ENCODE assay signal across 28 cellular contexts in genomic region chr19:51330366-51330765, GRCh38. TPM values are rescaled to one million over a fixed set of nuclear protein-coding genes. Genes with fewer than 3 reads are reported as not detected.
DNase-seq lines count a peak whose midpoint lies in the region; ATAC-seq, FAIRE-seq and TF ChIP-seq lines count a peak whose summit lies in the region.
"Had no signal": no experiment of that assay in that cellular context is flagged by ENCODE, and none has a peak within 500 bp of the region (broad histone marks: within the 10 kb centered on the region; RNA-seq: fewer than 3 reads in every experiment).

No MANE protein-coding gene starts in this region.

- intact Hi-C loops in K562 (cut with micrococcal nuclease), result no loop called here
- intact Hi-C loops in activated CD4-positive, alpha-beta T cell treated with anti-CD3 and anti-CD28 coated beads, Interleukin-2, amount 10 ng/mL, durations not matched to agents 24 days and 14 days (cut with micrococcal nuclease), result no loop called here
- intact Hi-C loops in tibial artery (cut with DNase I; ENCODE audit: low total_unique reads), result loop anchor here (10.0 kb wide), 1 partner anchor 264 kb away; no protein-coding TSS in a partner anchor

- H3K36me3 Mint-ChIP-seq in endodermal cell (ENCODE audit: low read depth), result peaks cover 60% of the 10 kb centered on the region
- peaks cover 7% of the 10 kb centered on the region for H3K36me3 Mint-ChIP-seq in activated CD4-positive, alpha-beta T cell treated with anti-CD3 and anti-CD28 coated beads, Interleukin-2, amount 10 ng/mL, durations not matched to agents 24 days and 14 days (ENCODE audit: low read depth)

- H3K9me1 ChIP-seq in K562 (ENCODE audit: control insufficient read depth, insufficient read depth, low read length), result no peaks in the 10 kb centered on the region

- in situ Hi-C loops in K562 (cut with MboI), result no loop called here

- TF ChIP-seq POLR2A in A549 (IDR thresholded peaks at IDR 0.05; ENCODE audit: low read length) (no peak), K562 (conservative IDR thresholded peaks at IDR 0.05) (no peak)

- TF ChIP-seq EP300 in A549 (IDR thresholded peaks at IDR 0.05) (no peak), K562 (IDR thresholded peaks at IDR 0.05; ENCODE audit: low read length) (no peak)

- TF ChIP-seq RAD21 in A549 (conservative IDR thresholded peaks at IDR 0.05 in 1 of 2, IDR thresholded peaks at IDR 0.05 in 1 of 2), result no peak
- no peak for TF ChIP-seq RAD21 in K562 (CRISPR knock-in tag; conservative IDR thresholded peaks at IDR 0.05 in 1 of 2, IDR thresholded peaks at IDR 0.05 in 1 of 2)

- DNase-seq in A549 (ENCODE audit: low read depth in 1 of 2, low spot score in 1 of 2) (no peak), K562 (ENCODE audit: extremely low read depth in 1 of 4, low spot score in 3 of 4) (no peak), endodermal cell (peak; percentile 45), osteoblast (ENCODE audit: insufficient read length, low spot score, missing footprints) (peak; percentile 63), SKM-1 (lab: John Stamatoyannopoulos, UW; ENCODE audit: unreplicated experiment) (no peak), tibial artery (no peak), ureter (ENCODE audit: low spot score) (no peak)
- no peak for DNase-seq in activated CD4-positive, alpha-beta T cell treated with anti-CD3 and anti-CD28 coated beads, Interleukin-2, amount 10 ng/mL, durations not matched to agents 24 days and 14 days
- DNase-seq: ACHN; AML-193; BE2C; CD4-positive, alpha-beta T cell; CD8-positive, alpha-beta memory T cell; DMS 273 treated with DMSO at 0.1 percent for 48 hours; DMS79; EL; GDM1; GM23248; HFFc6 had no signal

- no peaks in the 10 kb centered on the region for H3K27me3 Mint-ChIP-seq in endodermal cell (ENCODE audit: insufficient read depth)
- peaks cover 23% of the 10 kb centered on the region for H3K27me3 Mint-ChIP-seq in activated CD4-positive, alpha-beta T cell treated with anti-CD3 and anti-CD28 coated beads, Interleukin-2, amount 10 ng/mL, durations not matched to agents 24 days and 14 days

- H3K27ac ChIP-seq in A549 (no peak overlapping the region), K562 (ENCODE audit: extremely low read depth, low read depth, low read length) (no peak overlapping the region), endodermal cell (ENCODE audit: low read depth, low read length) (no peak overlapping the region), osteoblast (ENCODE audit: low read depth, low read length) (no peak overlapping the region), tibial artery (no peak overlapping the region)
- H3K27ac ChIP-seq: 22Rv1; BLaER1 treated with 17β-estradiol and CSF1 and Interleukin-3, amounts not matched to agents 10 nM and 100 nM; GM23248 had no signal

- CTCF ChIA-PET in A549 (lab: Yijun Ruan, JAX) (interaction anchor here (0.6 to 1.3 kb wide), 4 partner anchors 8 to 91 kb away, joined by 3 to 4 read pairs (median 3); no protein-coding TSS in a partner anchor), K562 (lab: Yijun Ruan, JAX; ENCODE audit: low intra/inter-chr PET ratio) (no interaction called here)

- TF ChIP-seq CTCF in A549 (IDR thresholded peaks at IDR 0.05) (no peak), K562 (IDR thresholded peaks at IDR 0.05 in 2 of 3, conservative IDR thresholded peaks at IDR 0.05 in 1 of 3; ENCODE audit: insufficient read depth in 2 of 3, low read depth in 1 of 3, low read length in 3 of 3) (no peak), endodermal cell (conservative IDR thresholded peaks at IDR 0.05) (no peak), osteoblast (IDR thresholded peaks at IDR 0.05; ENCODE audit: extremely low read depth, low read depth, low read length) (no peak), tibial artery (IDR thresholded peaks at IDR 0.05) (no peak)

- peaks cover 14% of the 10 kb centered on the region; the same call in 2 of the 3 replicates for H3K4me1 ChIP-seq in A549
- H3K4me1 ChIP-seq in K562 (replicated peaks in 1 of 2; ENCODE audit: control insufficient read depth in 2 of 2, insufficient read depth in 2 of 2, low read length in 2 of 2), result peaks cover 4 to 20% of the 10 kb centered on the region in 2 experiments; a peak in 3 of 5 replicates
- no peaks in the 10 kb centered on the region for H3K4me1 ChIP-seq in endodermal cell (ENCODE audit: control insufficient read depth, insufficient read depth, low read length)
- no peaks in the 10 kb centered on the region for H3K4me1 ChIP-seq in osteoblast (ENCODE audit: insufficient read depth, low read length)
- peaks cover 0 to 14% (median 7%) of the 10 kb centered on the region in 4 donors for H3K4me1 ChIP-seq in tibial artery
- H3K4me1 ChIP-seq: BE2C, HAP-1 had no signal

- H4K20me1 ChIP-seq in K562 (replicated peaks; ENCODE audit: control insufficient read depth, insufficient read depth, low read length), result no peaks in the 10 kb centered on the region
- H4K20me1 ChIP-seq in osteoblast (ENCODE audit: insufficient read depth, low read length), result no peaks in the 10 kb centered on the region
- H4K20me1 ChIP-seq: BLaER1 treated with 17β-estradiol and CSF1 and Interleukin-3, amounts not matched to agents 10 nM and 100 nM had no signal

- peaks cover 4% of the 10 kb centered on the region; the same call in 1 of the 3 replicates for H3K9me3 ChIP-seq in A549
- H3K9me3 ChIP-seq in K562 (replicated peaks; ENCODE audit: control insufficient read depth, insufficient read depth, low read depth, low read length), result no peaks in the 10 kb centered on the region
- no peaks in the 10 kb centered on the region for H3K9me3 ChIP-seq in endodermal cell (ENCODE audit: control insufficient read depth, low read length)
- H3K9me3 ChIP-seq in osteoblast (ENCODE audit: low read depth, low read length), result no peaks in the 10 kb centered on the region
- H3K9me3 ChIP-seq in tibial artery, result no peaks in the 10 kb centered on the region
- H3K9me3 ChIP-seq: BE2C, HAP-1 had no signal

- 79% methylated on average over 4 of the region's 4 CpGs for WGBS in A549 (ENCODE audit: missing lambda C conversion rate)
- WGBS in K562 (ENCODE audit: insufficient coverage, low coverage, missing lambda C conversion rate), result 94% methylated on average over 4 of the region's 4 CpGs
- WGBS in endodermal cell (ENCODE audit: insufficient coverage in 1 of 2, insufficient read length in 1 of 2), 2 experiments, result 94 to 100% methylated on average over 3 to 4 of the region's 4 CpGs

- peaks cover 2% of the 10 kb centered on the region for H3K4me1 Mint-ChIP-seq in endodermal cell
- H3K4me1 Mint-ChIP-seq in activated CD4-positive, alpha-beta T cell treated with anti-CD3 and anti-CD28 coated beads, Interleukin-2, amount 10 ng/mL, durations not matched to agents 24 days and 14 days, result peaks cover 15% of the 10 kb centered on the region

- no TSS peak for BruUV-seq in K562 (replicated peaks; lab: Mats Ljungman, UMichigan)

- FAIRE-seq in A549 (lab: Jason Lieb, UNC) (no peak), K562 (lab: Jason Lieb, UNC) (no peak)
- FAIRE-seq: A204.1, D721Med, GM12878, GM19239 had no signal

- H2AFZ ChIP-seq in K562 (ENCODE audit: low read depth, low read length) (no peak overlapping the region), osteoblast (ENCODE audit: low read length) (no peak overlapping the region)
- H2AFZ ChIP-seq: GM23248 had no signal

- H3K4me2 ChIP-seq in A549 (no peak overlapping the region), K562 (ENCODE audit: insufficient read depth, low read length) (no peak overlapping the region), osteoblast (ENCODE audit: insufficient read depth, low read length) (no peak overlapping the region)
- H3K4me2 ChIP-seq: BLaER1 treated with 17β-estradiol and CSF1 and Interleukin-3, amounts not matched to agents 10 nM and 100 nM had no signal

- ATAC-seq in A549, result no peak
- ATAC-seq in K562, result no peak
- ATAC-seq: GM12878 had no signal

- H3K4me3 ChIP-seq in A549 (no peak overlapping the region), K562 (no peak overlapping the region), endodermal cell (ENCODE audit: low read length) (no peak overlapping the region), osteoblast (ENCODE audit: insufficient read depth, low read length) (no peak overlapping the region), tibial artery (no peak overlapping the region)
- H3K4me3 ChIP-seq: BLaER1 treated with 17β-estradiol and CSF1 and Interleukin-3, amounts not matched to agents 10 nM and 100 nM; GM12878; GM23248; HAP-1 had no signal

- POLR2A ChIA-PET in A549 (lab: Yijun Ruan, JAX) (no interaction called here), K562 (lab: Yijun Ruan, JAX) (no interaction called here)

- no peaks in the 10 kb centered on the region for H3K79me2 ChIP-seq in K562 (ENCODE audit: control insufficient read depth, insufficient read depth, low read length)
- H3K79me2 ChIP-seq in osteoblast (ENCODE audit: insufficient read depth, low read length), result no peaks in the 10 kb centered on the region

- peaks cover 8% of the 10 kb centered on the region in 2 experiments for H3K27me3 ChIP-seq in K562 (ENCODE audit: control insufficient read depth in 2 of 2, insufficient read depth in 2 of 2, low read length in 2 of 2)
- no peaks in the 10 kb centered on the region for H3K27me3 ChIP-seq in endodermal cell (ENCODE audit: control insufficient read depth, insufficient read depth, low read length, poor library complexity, severe bottlenecking)
- peaks cover 4% of the 10 kb centered on the region for H3K27me3 ChIP-seq in osteoblast (ENCODE audit: insufficient read depth, low read length)
- peaks cover 0 to 55% of the 10 kb centered on the region in 2 donors for H3K27me3 ChIP-seq in tibial artery
- H3K27me3 ChIP-seq: BE2C had no signal

- no peak overlapping the region for H3K27ac Mint-ChIP-seq in endodermal cell
- no peak overlapping the region for H3K27ac Mint-ChIP-seq in activated CD4-positive, alpha-beta T cell treated with anti-CD3 and anti-CD28 coated beads, Interleukin-2, amount 10 ng/mL, durations not matched to agents 24 days and 14 days
- H3K27ac Mint-ChIP-seq: CD4-positive, alpha-beta T cell; CD8-positive, alpha-beta memory T cell; HFFc6 had no signal

- H3K4me3 Mint-ChIP-seq in endodermal cell, result no peak overlapping the region
- no peak overlapping the region for H3K4me3 Mint-ChIP-seq in activated CD4-positive, alpha-beta T cell treated with anti-CD3 and anti-CD28 coated beads, Interleukin-2, amount 10 ng/mL, durations not matched to agents 24 days and 14 days
- H3K4me3 Mint-ChIP-seq: CD14-positive monocyte; CD4-positive, alpha-beta T cell; HFFc6 had no signal

- H3K9me3 Mint-ChIP-seq in endodermal cell, result peaks cover 3% of the 10 kb centered on the region
- peaks cover 4% of the 10 kb centered on the region for H3K9me3 Mint-ChIP-seq in activated CD4-positive, alpha-beta T cell treated with anti-CD3 and anti-CD28 coated beads, Interleukin-2, amount 10 ng/mL, durations not matched to agents 24 days and 14 days
- H3K9me3 Mint-ChIP-seq: CD4-positive, alpha-beta T cell had no signal

- H3K36me3 ChIP-seq in K562 (ENCODE audit: control insufficient read depth, insufficient read depth, low read length) (no peaks in the 10 kb centered on the region), endodermal cell (ENCODE audit: control insufficient read depth, insufficient read depth, low read length) (peaks cover 21% of the 10 kb centered on the region), osteoblast (ENCODE audit: insufficient read depth, low read length) (no peaks in the 10 kb centered on the region), tibial artery (peaks cover 0 to 10% (median 5%) of the 10 kb centered on the region in 3 donors)
- H3K36me3 ChIP-seq: BE2C, HAP-1 had no signal

- H3K9ac ChIP-seq in K562 (ENCODE audit: insufficient read depth in 1 of 2, low read depth in 2 of 2, low read length in 2 of 2) (no peak overlapping the region), endodermal cell (ENCODE audit: extremely low read depth, low read length, poor library complexity, severe bottlenecking) (no peak overlapping the region)
- H3K9ac ChIP-seq: BLaER1 treated with 17β-estradiol and CSF1 and Interleukin-3, amounts not matched to agents 10 nM and 100 nM; GM23248 had no signal

RNA-seq across cellular contexts. Expression of gene VSIG10L, which starts 11.6 kb away (rescaled TPM):
- polyA plus RNA-seq in A549 (2011; rRNA removed), result 8.6 and 9.2 TPM in 2 replicates
- 7.0 and 9.4 TPM in 2 replicates for polyA plus RNA-seq in A549 (2012; cell fraction: cytosol; rRNA removed)
- polyA plus RNA-seq in A549 (2012; cell fraction: nucleus; rRNA removed), result 11.1 and 11.7 TPM in 2 replicates
- 5.7 to 6.8 TPM (median 6.7 TPM) in 3 replicates for polyA plus RNA-seq in A549 (2017; fragmentation: RNase III; extraction: RNeasy Plus Mini Kit Qiagen cat#74134 plus additional on column Dnase treatment)
- 1.1 and 2.0 TPM in 2 replicates for polyA minus RNA-seq in A549 (2011; rRNA and poly(A)+ RNA removed)
- total RNA-seq in K562 (2011; cell fraction: chromatin; rRNA removed; ENCODE audit: low replicate concordance), result 5.1 and 9.1 TPM in 2 replicates
- total RNA-seq in K562 (2011; cell fraction: nucleolus; rRNA removed), result 3.4 and 5.2 TPM in 2 replicates
- 5.9 and 9.6 TPM in 2 replicates for total RNA-seq in K562 (2011; cell fraction: nucleoplasm; rRNA removed)
- 2.0 and 2.1 TPM in 2 replicates for total RNA-seq in K562 (2014; rRNA removed)
- 1.9 and 2.3 TPM in 2 replicates for total RNA-seq in K562 (2014; rRNA removed; fragmentation: Illumina TruSeq; extraction: Trizol)
- total RNA-seq in K562 (2015; rRNA removed; fragmentation: Illumina TruSeq; extraction: Trizol), result 2.2 and 2.5 TPM in 2 replicates
- total RNA-seq in K562 (2021), result 7.6 and 7.7 TPM in 2 replicates
- polyA plus RNA-seq in K562 (2011; rRNA removed), result 4.7 and 7.0 TPM in 2 replicates
- 4.2 and 5.6 TPM in 2 replicates for polyA plus RNA-seq in K562 (2011; cell fraction: cytosol; rRNA removed)
- 19.3 and 20.2 TPM in 2 replicates for polyA plus RNA-seq in K562 (2011; cell fraction: nucleus; rRNA removed)
- polyA plus RNA-seq in K562 (2012), result 6.7 and 8.5 TPM in 2 replicates
- polyA plus RNA-seq in K562 (2014; fragmentation: Illumina TruSeq; extraction: Trizol), result 6.8 and 7.6 TPM in 2 replicates
- polyA plus RNA-seq in K562 (2014; fragmentation: Nextera tagmentation; extraction: Ambion mirVana), result 1 to 10 TPM; 1.1 TPM
- polyA plus RNA-seq in K562 (2014; rRNA removed), result 5.3 and 5.4 TPM in 2 replicates
- polyA minus RNA-seq in K562 (2011; rRNA and poly(A)+ RNA removed), result 1.2 and 1.3 TPM in 2 replicates
- polyA minus RNA-seq in K562 (2011; cell fraction: cytosol; rRNA and poly(A)+ RNA removed), result 0.67 and 1.8 TPM in 2 replicates
- 1.5 and 1.9 TPM in 2 replicates for polyA minus RNA-seq in K562 (2011; cell fraction: nucleus; rRNA and poly(A)+ RNA removed)
- total RNA-seq in endodermal cell, result 10 to 100 TPM in 1 of 2 donors, 1 to 10 TPM in 1; 6.4 to 11.5 TPM
- polyA plus RNA-seq in endodermal cell (2013, experiment 1 of 2), result 7.5 TPM
- polyA plus RNA-seq in endodermal cell (2013, experiment 2 of 2), result 7.0 TPM
- total RNA-seq in osteoblast, result 0.72 and 0.88 TPM in 2 replicates
- 7.1 and 7.2 TPM in 2 replicates for total RNA-seq in activated CD4-positive, alpha-beta T cell treated with anti-CD3 and anti-CD28 coated beads, Interleukin-2, amount 10 ng/mL, durations not matched to agents 24 days and 14 days
- 2.1 TPM for total RNA-seq in ureter

RNA-seq across cellular contexts. Expression of gene IGLON5, which starts 18.9 kb away (rescaled TPM):
- polyA plus RNA-seq in A549 (2011; rRNA removed), result 0.04 and 0.08 TPM in 2 replicates
- polyA plus RNA-seq in A549 (2012; cell fraction: cytosol; rRNA removed), result 0.01 and 0.03 TPM in 2 replicates
- polyA plus RNA-seq in A549 (2012; cell fraction: nucleus; rRNA removed), result 0.05 TPM in 1 of 2 replicates, not detected in the other
- polyA plus RNA-seq in A549 (2017; fragmentation: RNase III; extraction: RNeasy Plus Mini Kit Qiagen cat#74134 plus additional on column Dnase treatment), result 0.05 to 0.06 TPM in 2 of 3 replicates, not detected in the other
- polyA minus RNA-seq in A549 (2011; rRNA and poly(A)+ RNA removed), result not detected in 2 replicates
- total RNA-seq in K562 (2011; cell fraction: chromatin; rRNA removed; ENCODE audit: low replicate concordance), result 0.12 and 0.16 TPM in 2 replicates
- total RNA-seq in K562 (2011; cell fraction: nucleolus; rRNA removed), result not detected in 2 replicates
- 0.29 TPM in 1 of 2 replicates, not detected in the other for total RNA-seq in K562 (2011; cell fraction: nucleoplasm; rRNA removed)
- 0.12 and 0.14 TPM in 2 replicates for total RNA-seq in K562 (2014; rRNA removed)
- 0.11 TPM in 1 of 2 replicates, not detected in the other for total RNA-seq in K562 (2014; rRNA removed; fragmentation: Illumina TruSeq; extraction: Trizol)
- 0.04 and 0.07 TPM in 2 replicates for total RNA-seq in K562 (2015; rRNA removed; fragmentation: Illumina TruSeq; extraction: Trizol)
- total RNA-seq in K562 (2021), result 0.22 and 0.27 TPM in 2 replicates
- 0.14 TPM in 2 replicates for polyA plus RNA-seq in K562 (2011; rRNA removed)
- polyA plus RNA-seq in K562 (2011; cell fraction: cytosol; rRNA removed), result 0.24 and 0.34 TPM in 2 replicates
- 0.14 TPM in 2 replicates for polyA plus RNA-seq in K562 (2011; cell fraction: nucleus; rRNA removed)
- polyA plus RNA-seq in K562 (2012), result 0.19 and 0.23 TPM in 2 replicates
- polyA plus RNA-seq in K562 (2014; fragmentation: Illumina TruSeq; extraction: Trizol), result 0.14 and 0.15 TPM in 2 replicates
- not detected for polyA plus RNA-seq in K562 (2014; fragmentation: Nextera tagmentation; extraction: Ambion mirVana)
- 0.03 and 0.18 TPM in 2 replicates for polyA plus RNA-seq in K562 (2014; rRNA removed)
- not detected in 2 replicates for polyA minus RNA-seq in K562 (2011; rRNA and poly(A)+ RNA removed)
- not detected in 2 replicates for polyA minus RNA-seq in K562 (2011; cell fraction: cytosol; rRNA and poly(A)+ RNA removed)
- not detected in 2 replicates for polyA minus RNA-seq in K562 (2011; cell fraction: nucleus; rRNA and poly(A)+ RNA removed)
- 10 to 100 TPM; 42.7 to 49.4 TPM for total RNA-seq in endodermal cell
- polyA plus RNA-seq in endodermal cell (2013, experiment 1 of 2), result 66.0 TPM
- 57.1 TPM for polyA plus RNA-seq in endodermal cell (2013, experiment 2 of 2)
- total RNA-seq in osteoblast, result not detected in 2 replicates
- 1.2 and 1.8 TPM in 2 replicates for total RNA-seq in activated CD4-positive, alpha-beta T cell treated with anti-CD3 and anti-CD28 coated beads, Interleukin-2, amount 10 ng/mL, durations not matched to agents 24 days and 14 days
- total RNA-seq in ureter, result not detected
- total RNA-seq: CD4-positive, alpha-beta T cell; GM12878; GM23248; HFFc6 had no signal
- polyA plus RNA-seq: CD14-positive monocyte; CD8-positive, alpha-beta memory T cell; GM12878; GM23248 had no signal

RNA-seq across cellular contexts. Expression of gene ETFB, which starts 35.8 kb away (rescaled TPM):
- polyA plus RNA-seq in A549 (2011; rRNA removed) (112 and 149 TPM in 2 replicates), A549 (2017; fragmentation: RNase III; extraction: RNeasy Plus Mini Kit Qiagen cat#74134 plus additional on column Dnase treatment) (262 to 270 TPM (median 267 TPM) in 3 replicates), K562 (2011; rRNA removed) (96.1 and 130 TPM in 2 replicates), K562 (2014; fragmentation: Illumina TruSeq; extraction: Trizol) (56.3 and 136 TPM in 2 replicates), K562 (2014; fragmentation: Nextera tagmentation; extraction: Ambion mirVana) (10 to 100 TPM; 18.1 to 50.3 TPM), K562 (2014; rRNA removed) (112 and 123 TPM in 2 replicates)
- 383 and 541 TPM in 2 replicates for polyA plus RNA-seq in A549 (2012; cell fraction: cytosol; rRNA removed)
- 250 and 291 TPM in 2 replicates for polyA plus RNA-seq in A549 (2012; cell fraction: nucleus; rRNA removed)
- 78.4 and 147 TPM in 2 replicates for polyA minus RNA-seq in A549 (2011; rRNA and poly(A)+ RNA removed)
- 39.2 and 48.5 TPM in 2 replicates for total RNA-seq in K562 (2011; cell fraction: chromatin; rRNA removed; ENCODE audit: low replicate concordance)
- total RNA-seq in K562 (2011; cell fraction: nucleolus; rRNA removed), result 47.0 and 50.3 TPM in 2 replicates
- total RNA-seq in K562 (2011; cell fraction: nucleoplasm; rRNA removed), result 47.5 and 61.6 TPM in 2 replicates
- total RNA-seq in K562 (2014; rRNA removed) (143 and 161 TPM in 2 replicates), K562 (2014; rRNA removed; fragmentation: Illumina TruSeq; extraction: Trizol) (29.8 and 54.2 TPM in 2 replicates), K562 (2015; rRNA removed; fragmentation: Illumina TruSeq; extraction: Trizol) (129 and 131 TPM in 2 replicates), K562 (2021) (130 and 142 TPM in 2 replicates), endodermal cell (10 to 100 TPM; 54.3 to 77.3 TPM), osteoblast (68.4 and 84.3 TPM in 2 replicates), ureter (73.4 TPM)
- polyA plus RNA-seq in K562 (2011; cell fraction: cytosol; rRNA removed), result 169 and 204 TPM in 2 replicates
- 70.0 and 71.8 TPM in 2 replicates for polyA plus RNA-seq in K562 (2011; cell fraction: nucleus; rRNA removed)
- 188 and 234 TPM in 2 replicates for polyA plus RNA-seq in K562 (2012)
- 45.2 and 56.4 TPM in 2 replicates for polyA minus RNA-seq in K562 (2011; rRNA and poly(A)+ RNA removed)
- 66.9 and 70.1 TPM in 2 replicates for polyA minus RNA-seq in K562 (2011; cell fraction: cytosol; rRNA and poly(A)+ RNA removed)
- polyA minus RNA-seq in K562 (2011; cell fraction: nucleus; rRNA and poly(A)+ RNA removed), result 15.1 and 25.2 TPM in 2 replicates
- polyA plus RNA-seq in endodermal cell (2013, experiment 1 of 2), result 65.3 TPM
- 60.7 TPM for polyA plus RNA-seq in endodermal cell (2013, experiment 2 of 2)
- total RNA-seq in activated CD4-positive, alpha-beta T cell treated with anti-CD3 and anti-CD28 coated beads, Interleukin-2, amount 10 ng/mL, durations not matched to agents 24 days and 14 days, result 194 and 199 TPM in 2 replicates

RNA-seq across cellular contexts. Expression of gene CLDND2, which starts 38.4 kb away (rescaled TPM):
- polyA plus RNA-seq in A549 (2011; rRNA removed) (1.1 and 1.7 TPM in 2 replicates), A549 (2017; fragmentation: RNase III; extraction: RNeasy Plus Mini Kit Qiagen cat#74134 plus additional on column Dnase treatment) (1.7 to 3.0 TPM (median 2.8 TPM) in 3 replicates), K562 (2011; rRNA removed) (0.45 and 0.76 TPM in 2 replicates), K562 (2014; fragmentation: Illumina TruSeq; extraction: Trizol) (not detected in 2 replicates), K562 (2014; fragmentation: Nextera tagmentation; extraction: Ambion mirVana) (1 to 10 TPM in 1 of 2 experiments, under 1 TPM in 1; 0.84 to 2.0 TPM), K562 (2014; rRNA removed) (not detected in 2 replicates)
- 0.75 and 0.91 TPM in 2 replicates for polyA plus RNA-seq in A549 (2012; cell fraction: cytosol; rRNA removed)
- 0.36 and 0.48 TPM in 2 replicates for polyA plus RNA-seq in A549 (2012; cell fraction: nucleus; rRNA removed)
- not detected in 2 replicates for polyA minus RNA-seq in A549 (2011; rRNA and poly(A)+ RNA removed)
- total RNA-seq in K562 (2011; cell fraction: chromatin; rRNA removed; ENCODE audit: low replicate concordance), result not detected in 2 replicates
- not detected in 2 replicates for total RNA-seq in K562 (2011; cell fraction: nucleolus; rRNA removed)
- not detected in 2 replicates for total RNA-seq in K562 (2011; cell fraction: nucleoplasm; rRNA removed)
- total RNA-seq in K562 (2014; rRNA removed) (not detected in 2 replicates), K562 (2014; rRNA removed; fragmentation: Illumina TruSeq; extraction: Trizol) (0.51 and 0.62 TPM in 2 replicates), K562 (2015; rRNA removed; fragmentation: Illumina TruSeq; extraction: Trizol) (0.98 and 1.6 TPM in 2 replicates), K562 (2021) (2.2 and 4.0 TPM in 2 replicates), endodermal cell (1 to 10 TPM; 1.3 to 2.5 TPM), osteoblast (not detected in 2 replicates), ureter (1.7 TPM)
- polyA plus RNA-seq in K562 (2011; cell fraction: cytosol; rRNA removed), result 0.70 TPM in 1 of 2 replicates, not detected in the other
- polyA plus RNA-seq in K562 (2011; cell fraction: nucleus; rRNA removed), result 2.1 and 2.8 TPM in 2 replicates
- 2.6 and 2.7 TPM in 2 replicates for polyA plus RNA-seq in K562 (2012)
- polyA minus RNA-seq in K562 (2011; rRNA and poly(A)+ RNA removed), result not detected in 2 replicates
- not detected in 2 replicates for polyA minus RNA-seq in K562 (2011; cell fraction: cytosol; rRNA and poly(A)+ RNA removed)
- not detected in 2 replicates for polyA minus RNA-seq in K562 (2011; cell fraction: nucleus; rRNA and poly(A)+ RNA removed)
- 3.7 TPM for polyA plus RNA-seq in endodermal cell (2013, experiment 1 of 2)
- polyA plus RNA-seq in endodermal cell (2013, experiment 2 of 2), result 2.4 TPM
- 18.7 and 19.6 TPM in 2 replicates for total RNA-seq in activated CD4-positive, alpha-beta T cell treated with anti-CD3 and anti-CD28 coated beads, Interleukin-2, amount 10 ng/mL, durations not matched to agents 24 days and 14 days
- total RNA-seq: GM23248, H4 had no signal
- polyA plus RNA-seq: CD14-positive monocyte had no signal

RNA-seq across cellular contexts. Expression of gene NKG7, which starts 42.1 kb away (rescaled TPM):
- not detected in 2 replicates for polyA plus RNA-seq in A549 (2011; rRNA removed)
- polyA plus RNA-seq in A549 (2012; cell fraction: cytosol; rRNA removed), result not detected in 2 replicates
- polyA plus RNA-seq in A549 (2012; cell fraction: nucleus; rRNA removed), result not detected in 2 replicates
- not detected in 3 replicates for polyA plus RNA-seq in A549 (2017; fragmentation: RNase III; extraction: RNeasy Plus Mini Kit Qiagen cat#74134 plus additional on column Dnase treatment)
- not detected in 2 replicates for polyA minus RNA-seq in A549 (2011; rRNA and poly(A)+ RNA removed)
- total RNA-seq in K562 (2011; cell fraction: chromatin; rRNA removed; ENCODE audit: low replicate concordance), result not detected in 2 replicates
- 1.5 TPM in 1 of 2 replicates, not detected in the other for total RNA-seq in K562 (2011; cell fraction: nucleolus; rRNA removed)
- 0.81 TPM in 1 of 2 replicates, not detected in the other for total RNA-seq in K562 (2011; cell fraction: nucleoplasm; rRNA removed)
- total RNA-seq in K562 (2014; rRNA removed), result not detected in 2 replicates
- not detected in 2 replicates for total RNA-seq in K562 (2014; rRNA removed; fragmentation: Illumina TruSeq; extraction: Trizol)
- 0.34 and 0.62 TPM in 2 replicates for total RNA-seq in K562 (2015; rRNA removed; fragmentation: Illumina TruSeq; extraction: Trizol)
- total RNA-seq in K562 (2021), result 0.47 and 0.51 TPM in 2 replicates
- 0.33 and 0.46 TPM in 2 replicates for polyA plus RNA-seq in K562 (2011; rRNA removed)
- polyA plus RNA-seq in K562 (2011; cell fraction: cytosol; rRNA removed), result 0.59 and 1.3 TPM in 2 replicates
- 0.39 and 0.64 TPM in 2 replicates for polyA plus RNA-seq in K562 (2011; cell fraction: nucleus; rRNA removed)
- 1.7 and 1.8 TPM in 2 replicates for polyA plus RNA-seq in K562 (2012)
- polyA plus RNA-seq in K562 (2014; fragmentation: Illumina TruSeq; extraction: Trizol), result 0.30 and 0.57 TPM in 2 replicates
- under 1 TPM; 0.67 to 0.70 TPM for polyA plus RNA-seq in K562 (2014; fragmentation: Nextera tagmentation; extraction: Ambion mirVana)
- 0.44 and 1.5 TPM in 2 replicates for polyA plus RNA-seq in K562 (2014; rRNA removed)
- polyA minus RNA-seq in K562 (2011; rRNA and poly(A)+ RNA removed), result 0.25 TPM in 1 of 2 replicates, not detected in the other
- not detected in 2 replicates for polyA minus RNA-seq in K562 (2011; cell fraction: cytosol; rRNA and poly(A)+ RNA removed)
- not detected in 2 replicates for polyA minus RNA-seq in K562 (2011; cell fraction: nucleus; rRNA and poly(A)+ RNA removed)
- total RNA-seq in endodermal cell, result not detected
- not detected for polyA plus RNA-seq in endodermal cell (2013, experiment 1 of 2)
- polyA plus RNA-seq in endodermal cell (2013, experiment 2 of 2), result not detected
- not detected in 2 replicates for total RNA-seq in osteoblast
- 363 and 379 TPM in 2 replicates for total RNA-seq in activated CD4-positive, alpha-beta T cell treated with anti-CD3 and anti-CD28 coated beads, Interleukin-2, amount 10 ng/mL, durations not matched to agents 24 days and 14 days
- total RNA-seq in ureter, result 1.7 TPM
- total RNA-seq: GM23248, H4, HFFc6 had no signal
- polyA plus RNA-seq: GM23248 had no signal

Comparison
In these comparisons a context has a peak if more than half of its experiments do, and no peak if none do; other contexts are left out.
1. DNase-seq: peak in endodermal cell (single experiment) and osteoblast (single experiment); none in A549 (0 of 2), K562 (0 of 4), SKM-1 (single experiment), activated CD4-positive, alpha-beta T cell treated with anti-CD3 and anti-CD28 coated beads, Interleukin-2, amount 10 ng/mL, durations not matched to agents 24 days and 14 days (single experiment), tibial artery (0 of 2) and ureter (single experiment).
2. RNA of gene IGLON5, which starts 18.9 kb away (total RNA-seq): 42.7 to 49.4 TPM in endodermal cell; 1.2 to 1.8 TPM in activated CD4-positive, alpha-beta T cell treated with anti-CD3 and anti-CD28 coated beads, Interleukin-2, amount 10 ng/mL, durations not matched to agents 24 days and 14 days, 0.04 to 0.29 TPM in K562, not detected in osteoblast and not detected in ureter (single experiment); every median in the first group is over 10 times any median in the second.
3. Of the 35 proteins assayed by ChIP-seq in both K562 and A549: peak only in K562: none; only in A549: none; in both: USF2; in neither: 34.